Comparison of ENCODE assay signal across 2 cellular contexts in genomic region chr2:57552885-57553284, GRCh38.
TF ChIP-seq lines count a peak whose summit lies in the region.

No MANE protein-coding gene starts in this region.

TF ChIP-seq in HCT116, 20 proteins besides CTCF, POLR2A, EP300 and RAD21:
- TF ChIP-seq EZH2 (IDR thresholded peaks at IDR 0.05) (no peak), ATF3 (IDR thresholded peaks at IDR 0.05) (no peak), POLR2AphosphoS5 (IDR thresholded peaks at IDR 0.05; ENCODE audit: low read depth, low read length) (no peak), JUND (IDR thresholded peaks at IDR 0.05) (no peak), FOSL1 (IDR thresholded peaks at IDR 0.05; ENCODE audit: low read depth) (no peak), ZNF274 (IDR thresholded peaks at IDR 0.05; ENCODE audit: low read depth, low read length) (no peak), MAX (IDR thresholded peaks at IDR 0.05) (no peak), SP1 (IDR thresholded peaks at IDR 0.05; ENCODE audit: low read depth) (no peak), EZH2phosphoT487 (IDR thresholded peaks at IDR 0.05; ENCODE audit: borderline replicate concordance) (no peak), REST (IDR thresholded peaks at IDR 0.05; ENCODE audit: low read depth) (no peak), EGR1 (IDR thresholded peaks at IDR 0.05; ENCODE audit: low read depth) (no peak), SRF (IDR thresholded peaks at IDR 0.05; ENCODE audit: low read depth) (no peak), YY1 (IDR thresholded peaks at IDR 0.05; ENCODE audit: extremely low read depth, insufficient replicate concordance, low read depth, low read length) (no peak), CBX3 (IDR thresholded peaks at IDR 0.05; ENCODE audit: low read depth) (no peak), SIN3A (IDR thresholded peaks at IDR 0.05; ENCODE audit: low read depth) (no peak), ZFX (IDR thresholded peaks at IDR 0.05) (no peak)

TF ChIP-seq in H1, 55 proteins besides CTCF, POLR2A, EP300 and RAD21:
- no peak for TF ChIP-seq ATF2 (IDR thresholded peaks at IDR 0.05; ENCODE audit: low read length)
